9 cellular contexts compared by ENCODE assay signal in the genomic region with DNA sequence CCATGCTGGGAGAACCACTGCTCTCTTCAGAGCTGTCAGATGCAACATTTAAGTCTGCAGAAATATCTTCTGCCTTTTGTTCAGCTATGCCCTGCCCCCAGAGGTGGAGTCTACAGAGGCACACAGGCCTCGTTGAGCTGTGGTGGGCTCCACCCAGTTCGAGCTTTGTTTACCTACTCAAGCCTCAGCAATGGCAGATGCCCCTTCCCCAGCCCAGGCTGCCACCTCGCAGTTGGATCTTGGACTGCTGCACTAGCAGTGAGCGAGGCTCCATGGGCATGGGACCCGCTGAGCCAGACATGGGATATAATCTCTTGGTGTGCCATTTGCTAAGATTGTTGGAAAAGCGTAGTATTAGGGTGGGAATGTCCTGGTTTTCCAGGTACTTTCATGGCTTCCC.
"Had no signal": no experiment of that assay in that cellular context is flagged by ENCODE, and none has a peak within 500 bp of the region (broad histone marks: within the 10 kb centered on the region; RNA-seq: fewer than 3 reads in every experiment).

No MANE protein-coding gene starts in this region.

- H3K36me3 ChIP-seq: HAP-1 had no signal

- H3K27ac ChIP-seq: GM23248 had no signal

- H3K4me1 ChIP-seq: HAP-1 had no signal

- H2AFZ ChIP-seq: GM23248, GM23338 had no signal

- ATAC-seq: GM23338, HCT116 had no signal

- H3K9me3 ChIP-seq: HAP-1 had no signal

- H3K4me2 ChIP-seq: GM23338 had no signal

- H3K4me3 ChIP-seq: GM23248, GM23338, HAP-1 had no signal

- DNase-seq: GM23248, GOT3, H7, H9, HCEC 1CT, HFFc6 had no signal
